8 cellular contexts compared by ENCODE assay signal in the genomic region with DNA sequence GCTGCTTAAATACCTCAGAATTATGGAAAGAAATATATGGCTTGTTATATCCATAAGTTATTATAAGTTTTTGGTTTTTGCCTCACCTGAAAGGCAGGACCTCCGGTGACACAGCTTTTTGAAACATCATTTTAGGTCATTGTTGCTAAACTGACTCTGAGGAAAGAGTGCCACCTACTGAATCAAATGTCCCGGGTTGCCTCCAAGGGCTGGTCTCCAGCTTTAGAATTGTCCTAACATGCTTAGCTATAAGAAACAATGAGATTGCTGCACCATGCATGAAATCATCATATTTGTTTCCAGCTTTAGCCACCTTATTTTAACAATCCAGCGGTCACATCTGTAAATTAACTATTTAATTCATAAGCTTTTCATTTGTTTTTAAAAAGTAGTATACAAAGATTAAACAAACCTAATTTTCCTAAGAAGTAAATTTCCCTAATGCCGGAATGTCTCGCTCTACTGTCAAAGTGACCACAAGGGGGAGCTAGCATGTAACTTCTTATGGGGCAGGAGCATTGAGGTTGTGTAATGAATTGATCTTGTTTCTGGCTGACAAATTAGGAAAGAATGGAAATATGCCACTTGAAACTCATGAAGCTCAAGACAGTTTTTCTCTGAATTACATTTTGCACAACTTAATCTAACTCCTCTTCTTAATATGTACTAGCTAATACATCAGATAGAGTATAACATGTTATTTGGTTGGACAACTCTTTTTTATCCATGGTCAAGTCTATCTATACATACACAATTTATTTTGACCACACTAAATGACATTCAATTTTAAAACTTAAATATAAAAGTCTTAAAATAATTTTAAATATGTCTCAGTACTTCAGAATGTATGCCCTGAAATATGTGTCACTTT. TPM values are rescaled to one million over a fixed set of nuclear protein-coding genes. Genes with fewer than 3 reads are reported as not detected.
DNase-seq lines count a peak whose midpoint lies in the region; ATAC-seq and TF ChIP-seq lines count a peak whose summit lies in the region.

No MANE protein-coding gene starts in this region.

- no peak overlapping the region for H3K4me2 ChIP-seq in PC-3 (ENCODE audit: low read length)

- H3K79me2 ChIP-seq in PC-3 (ENCODE audit: low read length) = no peaks in the 10 kb centered on the region

- POLR2A ChIA-PET in PC-3 (lab: Charles Lee; ENCODE audit: unreplicated experiment) = no interaction called here

- no peak overlapping the region for H3K9ac ChIP-seq in HUES64 (ENCODE audit: low read depth, low read length)
- H3K9ac ChIP-seq in PC-3 (ENCODE audit: low read length) = no peak overlapping the region

- peak; percentile 83 for DNase-seq in Ammon's horn (ENCODE audit: low spot score)
- peak; percentile 64 for DNase-seq in PC-3
- peak; percentile 55 for DNase-seq in ecto neural progenitor cell (ENCODE audit: low spot score)
- peak; percentile 47 for DNase-seq in myocyte (ENCODE audit: low read depth)
- DNase-seq in GF-D8 (lab: John Stamatoyannopoulos, UW) = no peak

- H4K20me1 ChIP-seq in PC-3 (ENCODE audit: low read length) = no peaks in the 10 kb centered on the region

- no peaks in the 10 kb centered on the region for H3F3A ChIP-seq in PC-3 (ENCODE audit: low read length, unreplicated experiment)

- H3K27me3 ChIP-seq in HUES64 (ENCODE audit: insufficient read depth, low read length) (peaks cover 21% of the 10 kb centered on the region), PC-3 (ENCODE audit: low read length) (peaks cover 16% of the 10 kb centered on the region)

- H3K4me1 ChIP-seq in HUES64 (ENCODE audit: insufficient read depth, low read length) (peaks cover 7% of the 10 kb centered on the region), PC-3 (ENCODE audit: insufficient read depth, low read length) (no peaks in the 10 kb centered on the region)

- CTCF ChIA-PET in PC-3 (lab: Charles Lee) = interaction anchor here (0.6 to 1.4 kb wide), 2 partner anchors 91 to 97 kb away, joined by 4 to 6 read pairs; no protein-coding TSS in a partner anchor

- ATAC-seq in GM18867 (IDR thresholded peaks at IDR 0.05; ENCODE audit: unreplicated experiment) (peak; percentile 71), PC-3 (peak; percentile 73), GM21360 (IDR thresholded peaks at IDR 0.05; ENCODE audit: unreplicated experiment) (no peak)

- 6% methylated on average over 5 of the region's 5 CpGs for WGBS in HUES64

- no peaks in the 10 kb centered on the region for H3K9me2 ChIP-seq in PC-3 (replicated peaks; ENCODE audit: low read length)

- H3K4me3 ChIP-seq in HUES64 (ENCODE audit: low read length) (peak overlapping the region; percentile 33), PC-3 (ENCODE audit: low read length) (no peak overlapping the region)

- H3K9me3 ChIP-seq in HUES64 (ENCODE audit: insufficient read depth, low read depth, low read length) (no peaks in the 10 kb centered on the region), PC-3 (ENCODE audit: low read length) (no peaks in the 10 kb centered on the region)

- H3K27ac ChIP-seq in HUES64 (ENCODE audit: low read depth, low read length) = no peak overlapping the region
- H3K27ac ChIP-seq in PC-3 (ENCODE audit: low read length) = no peak overlapping the region

- H3K36me3 ChIP-seq in HUES64 (ENCODE audit: insufficient read depth, low read length) = no peaks in the 10 kb centered on the region
- H3K36me3 ChIP-seq in PC-3 (ENCODE audit: low read depth, low read length) = peaks cover 2% of the 10 kb centered on the region; the same call in 1 of the 2 replicates

- H2AFZ ChIP-seq in PC-3 (ENCODE audit: low read length) = no peak overlapping the region

- TF ChIP-seq CTCF in PC-3 (conservative IDR thresholded peaks at IDR 0.05; ENCODE audit: low read depth, low read length) = peak; percentile 78

- no TSS peak for BruUV-seq in PC-3 (replicated peaks; lab: Mats Ljungman, UMichigan)

- intact Hi-C loops in PC-3 (cut with micrococcal nuclease) = loop anchor here (5.0 to 10.0 kb wide), 3 partner anchors 93 to 1690 kb away; no protein-coding TSS in a partner anchor

RNA-seq across cellular contexts. Expression of gene PCDH17, which starts 6.7 kb away (rescaled TPM):
- 1.1 TPM for polyA plus RNA-seq in HUES64 (2013, experiment 1 of 2)
- polyA plus RNA-seq in HUES64 (2013, experiment 2 of 2) = 1.3 TPM
- total RNA-seq in PC-3 (2014; rRNA removed) (0.11 TPM in 1 of 2 replicates, not detected in the other), myocyte (not detected in 2 replicates)
- not detected for polyA plus RNA-seq in myocyte (2012)
